In the genomic region with DNA sequence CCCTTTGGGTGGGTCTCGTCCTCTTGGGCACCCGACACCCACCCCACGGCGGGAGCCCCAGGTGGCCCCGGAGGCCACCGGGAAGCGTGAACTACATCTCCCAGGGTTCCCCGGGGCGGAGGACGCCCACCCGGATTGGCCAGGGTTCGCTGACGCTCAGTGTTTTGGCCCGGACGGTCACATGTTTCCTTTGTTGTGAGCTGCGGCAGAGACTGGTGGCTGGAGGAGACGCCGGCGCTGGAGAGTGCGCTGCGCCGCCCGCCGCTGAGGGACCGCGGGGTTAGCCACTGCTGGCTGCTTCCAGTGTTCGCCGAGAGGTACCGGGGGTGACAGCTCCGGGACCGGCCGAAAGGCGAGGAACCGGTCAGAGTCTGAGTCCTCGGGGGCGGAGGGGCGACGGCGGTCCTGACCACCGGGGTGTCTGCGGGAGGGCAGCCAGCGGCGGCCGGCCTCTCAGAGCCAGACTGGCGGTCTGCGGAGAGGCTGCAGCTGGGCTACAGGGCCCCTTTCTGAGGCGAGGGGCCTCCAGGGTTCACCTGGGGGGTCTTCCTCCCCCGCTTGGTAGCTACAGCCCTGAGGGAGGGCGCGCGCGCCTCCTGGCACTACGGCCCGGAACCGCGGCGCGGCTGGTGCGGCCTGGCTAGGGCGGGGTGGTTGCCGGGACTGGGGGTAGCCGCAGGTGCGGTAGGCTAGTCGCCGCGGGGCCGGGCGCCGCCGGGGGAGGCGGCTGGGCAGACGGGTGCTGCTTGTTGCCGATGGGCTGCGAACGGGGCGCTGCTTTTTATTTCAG, we compare ENCODE assay signal across 8 cellular contexts. TPM values are rescaled to one million over a fixed set of nuclear protein-coding genes. Genes with fewer than 3 reads are reported as not detected.
DNase-seq lines count a peak whose midpoint lies in the region; ATAC-seq and TF ChIP-seq lines count a peak whose summit lies in the region.

A gene with protein sequence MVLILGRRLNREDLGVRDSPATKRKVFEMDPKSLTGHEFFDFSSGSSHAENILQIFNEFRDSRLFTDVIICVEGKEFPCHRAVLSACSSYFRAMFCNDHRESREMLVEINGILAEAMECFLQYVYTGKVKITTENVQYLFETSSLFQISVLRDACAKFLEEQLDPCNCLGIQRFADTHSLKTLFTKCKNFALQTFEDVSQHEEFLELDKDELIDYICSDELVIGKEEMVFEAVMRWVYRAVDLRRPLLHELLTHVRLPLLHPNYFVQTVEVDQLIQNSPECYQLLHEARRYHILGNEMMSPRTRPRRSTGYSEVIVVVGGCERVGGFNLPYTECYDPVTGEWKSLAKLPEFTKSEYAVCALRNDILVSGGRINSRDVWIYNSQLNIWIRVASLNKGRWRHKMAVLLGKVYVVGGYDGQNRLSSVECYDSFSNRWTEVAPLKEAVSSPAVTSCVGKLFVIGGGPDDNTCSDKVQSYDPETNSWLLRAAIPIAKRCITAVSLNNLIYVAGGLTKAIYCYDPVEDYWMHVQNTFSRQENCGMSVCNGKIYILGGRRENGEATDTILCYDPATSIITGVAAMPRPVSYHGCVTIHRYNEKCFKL (plus strand): TSS at position 193 of the 790 bp plus-strand sequence. CDS start 14,734 bp downstream, outside the sequence.

- no peaks in the 10 kb centered on the region for H3K9me2 ChIP-seq in SK-N-SH

- under 1% methylated on average over 12 of the region's 76 CpGs for WGBS in SK-N-SH (ENCODE audit: low lambda C conversion rate)
- WGBS in testis, 2 donors, result 0% methylated on average over 15 to 45 of the region's 76 CpGs

- H3K27me3 ChIP-seq in GM06990 (replicated peaks; ENCODE audit: control insufficient read depth, insufficient read depth, low read length), result no peaks in the 10 kb centered on the region
- no peaks in the 10 kb centered on the region for H3K27me3 ChIP-seq in SK-N-SH (ENCODE audit: insufficient read depth)
- no peaks in the 10 kb centered on the region for H3K27me3 ChIP-seq in testis

- no peaks in the 10 kb centered on the region for H3F3A ChIP-seq in SK-N-SH (replicated peaks; ENCODE audit: insufficient read depth)

- H3K4me1 ChIP-seq in SK-N-SH (ENCODE audit: control insufficient read depth in 1 of 2, insufficient read depth in 2 of 2, low read depth in 1 of 2, low read length in 1 of 2) (no peaks in the 10 kb centered on the region; a peak in 2 of 4 replicates), testis (peaks cover 9% of the 10 kb centered on the region)

- peak within 1 kb of the TSS; percentile 100 for H2AFZ ChIP-seq in SK-N-SH (ENCODE audit: low read depth)

- DNase-seq in GM06990 (ENCODE audit: extremely low read depth, insufficient read length) (peak; percentile 89), NCI-H1048 (lab: John Stamatoyannopoulos, UW) (peak; percentile 86), SK-N-SH (peak; percentile 92), glomerular endothelial cell (ENCODE audit: extremely low read depth, low read depth, low spot score) (peak; percentile 75), omental fat pad (ENCODE audit: low spot score) (peak; percentile 74), testis (peak; percentile 97)
- peak; percentile 88 to 92 for DNase-seq in activated naive CD4-positive, alpha-beta T cell treated with anti-CD3 and anti-CD28 coated beads, Interleukin-2, amount 50 U/mL, for 72 hours (ENCODE audit: low spot score in 2 of 2)

- CTCF ChIA-PET in SK-N-SH (lab: Yijun Ruan, JAX), result interaction anchor here (0.7 to 1.6 kb wide), 4 partner anchors 14 to 156 kb away, joined by 3 to 5 read pairs (median 3); no protein-coding TSS in a partner anchor

- peaks cover 0 to 13% of the 10 kb centered on the region in 2 donors for H3K36me3 Mint-ChIP-seq in activated naive CD4-positive, alpha-beta T cell treated with anti-CD3 and anti-CD28 coated beads, Interleukin-2, amount 50 U/mL, for 72 hours

- peak; percentile 98 for TF ChIP-seq POLR2A in testis (IDR thresholded peaks at IDR 0.05)

- no peaks in the 10 kb centered on the region for H3K36me3 ChIP-seq in GM06990 (ENCODE audit: control insufficient read depth, insufficient read depth, low read length)
- H3K36me3 ChIP-seq in SK-N-SH (replicated peaks in 1 of 2; ENCODE audit: control insufficient read depth in 1 of 2, insufficient read depth in 2 of 2, low read length in 1 of 2), result no peaks in the 10 kb centered on the region
- H3K36me3 ChIP-seq in testis (ENCODE audit: low read depth, missing control alignments), result no peaks in the 10 kb centered on the region

- H3K9ac ChIP-seq in SK-N-SH, result peak within 1 kb of the TSS; percentile 88

- peak within 1 kb of the TSS; percentile 91 to 93 for H3K27ac Mint-ChIP-seq in activated naive CD4-positive, alpha-beta T cell treated with anti-CD3 and anti-CD28 coated beads, Interleukin-2, amount 50 U/mL, for 72 hours

- no peak for TF ChIP-seq EP300 in SK-N-SH (IDR thresholded peaks at IDR 0.05; ENCODE audit: borderline replicate concordance in 1 of 2, low read depth in 1 of 2, low read length in 1 of 2)

- H3K9me3 ChIP-seq in SK-N-SH (no peaks in the 10 kb centered on the region), testis (no peaks in the 10 kb centered on the region)

- POLR2A ChIA-PET in SK-N-SH (lab: Yijun Ruan, JAX), result interaction anchor here (1.0 to 2.9 kb wide), 6 partner anchors 17 to 133 kb away, joined by 3 to 20 read pairs (median 4); partner anchors contain the start of gene YEATS2

- H3K4me3 ChIP-seq in GM06990 (replicated peaks; ENCODE audit: low read depth, low read length) (peak within 1 kb of the TSS; percentile 69), SK-N-SH (ENCODE audit: low read depth in 2 of 2, low read length in 1 of 2) (peak within 1 kb of the TSS; percentile 78 to 96), testis (peak within 1 kb of the TSS; percentile 93 to 97)

- no peaks in the 10 kb centered on the region; the same call in 1 of the 2 replicates for H4K20me1 ChIP-seq in SK-N-SH (ENCODE audit: insufficient read depth)

- peaks cover 18% of the 10 kb centered on the region for H3K79me2 ChIP-seq in SK-N-SH (ENCODE audit: insufficient read depth)

- TF ChIP-seq RAD21 in SK-N-SH (IDR thresholded peaks at IDR 0.05; ENCODE audit: low read length), result 0 out of 2 replicates have a peak, but pooled peaks have one; percentile 11

- peak within 1 kb of the TSS; percentile 95 for H3K4me2 ChIP-seq in SK-N-SH

- ATAC-seq in HG02588 (IDR thresholded peaks at IDR 0.05; ENCODE audit: unreplicated experiment) (peak; percentile 84), omental fat pad (ENCODE audit: low FRiP score) (peak; percentile 92)
- ATAC-seq in activated naive CD4-positive, alpha-beta T cell treated with anti-CD3 and anti-CD28 coated beads, Interleukin-2, amount 50 U/mL, for 72 hours, result peak; percentile 83 to 85

- intact Hi-C loops in testis (cut with DNase I; ENCODE audit: low total_unique reads), result no loop called here

- H3K27ac ChIP-seq in SK-N-SH (ENCODE audit: low read depth in 2 of 2, low read length in 1 of 2) (peak within 1 kb of the TSS; percentile 76 to 83), testis (peak within 1 kb of the TSS; percentile 98 to 100)

- TF ChIP-seq CTCF in GM06990 (IDR thresholded peaks at IDR 0.05; ENCODE audit: insufficient read depth, low read length, poor library complexity, severe bottlenecking), result peak; percentile 1
- no peak; the same call in 1 of the 2 replicates for TF ChIP-seq CTCF in SK-N-SH (IDR thresholded peaks at IDR 0.05)
- TF ChIP-seq CTCF in omental fat pad (IDR thresholded peaks at IDR 0.05), result no peak
- no peak for TF ChIP-seq CTCF in testis (IDR thresholded peaks at IDR 0.05)

- no peaks in the 10 kb centered on the region for H3K9me3 Mint-ChIP-seq in activated naive CD4-positive, alpha-beta T cell treated with anti-CD3 and anti-CD28 coated beads, Interleukin-2, amount 50 U/mL, for 72 hours

TF ChIP-seq in SK-N-SH, 30 proteins besides CTCF, POLR2A, EP300 and RAD21 (continues in another document):
- TF ChIP-seq SIN3A (IDR thresholded peaks at IDR 0.05; ENCODE audit: borderline replicate concordance, low read depth, low read length) (peak; percentile 94), YY1 (IDR thresholded peaks at IDR 0.05; ENCODE audit: low read depth) (no peak), RCOR1 (IDR thresholded peaks at IDR 0.05; ENCODE audit: low read length) (no peak), PBX3 (IDR thresholded peaks at IDR 0.05) (no peak), CHD2 (IDR thresholded peaks at IDR 0.05; ENCODE audit: low read length, partially characterized antibody) (no peak), TEAD4 (IDR thresholded peaks at IDR 0.05; ENCODE audit: borderline replicate concordance, insufficient read depth) (no peak), IRF3 (IDR thresholded peaks at IDR 0.05; ENCODE audit: low read depth, low read length) (no peak), POLR2AphosphoS5 (IDR thresholded peaks at IDR 0.05; ENCODE audit: low read depth, low read length) (0 out of 2 replicates have a peak, but pooled peaks have one; percentile 43)
- TF ChIP-seq, protein P1, sequence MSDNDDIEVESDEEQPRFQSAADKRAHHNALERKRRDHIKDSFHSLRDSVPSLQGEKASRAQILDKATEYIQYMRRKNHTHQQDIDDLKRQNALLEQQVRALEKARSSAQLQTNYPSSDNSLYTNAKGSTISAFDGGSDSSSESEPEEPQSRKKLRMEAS (IDR thresholded peaks at IDR 0.05; ENCODE audit: low read depth), result peak; percentile 88

RNA-seq across cellular contexts. Expression of the gene that starts here (rescaled TPM):
- polyA plus RNA-seq in SK-N-SH (2012; rRNA removed), result 5.7 and 8.0 TPM in 2 replicates
- 6.1 and 7.3 TPM in 2 replicates for polyA plus RNA-seq in SK-N-SH (2012; cell fraction: cytosol; rRNA removed)
- 8.2 and 11.2 TPM in 2 replicates for polyA plus RNA-seq in SK-N-SH (2012; cell fraction: nucleus; rRNA removed)
- total RNA-seq in activated naive CD4-positive, alpha-beta T cell treated with anti-CD3 and anti-CD28 coated beads, Interleukin-2, amount 50 U/mL, for 72 hours, result 10 to 100 TPM; 10.7 to 75.1 TPM
- 53.6 and 78.8 TPM in 2 replicates for total RNA-seq in glomerular endothelial cell
- total RNA-seq in omental fat pad, result 10 to 100 TPM; 47.2 to 99.5 (median 80.3) TPM
- 10 to 100 TPM; 44.6 to 56.5 TPM for total RNA-seq in testis
- 17.1 TPM for polyA plus RNA-seq in testis (ENCODE audit: insufficient read depth, low read depth, low replicate concordance)

Comparison
In these comparisons a context has a peak if more than half of its experiments do, and no peak if none do; other contexts are left out.
1. Peak in every context shown above with its lines: DNase-seq, ATAC-seq, H3K4me3 ChIP-seq and H3K27ac ChIP-seq.